Comparison of ENCODE assay signal across 10 cellular contexts in genomic region chr10:115432188-115432819, GRCh38.
DNase-seq lines count a peak whose midpoint lies in the region; ATAC-seq, FAIRE-seq and TF ChIP-seq lines count a peak whose summit lies in the region.
"Had no signal": no experiment of that assay in that cellular context is flagged by ENCODE, and none has a peak within 500 bp of the region (broad histone marks: within the 10 kb centered on the region; RNA-seq: fewer than 3 reads in every experiment).

No MANE protein-coding gene starts in this region.

- H3K4me3 ChIP-seq in bronchial epithelial cell (ENCODE audit: low read depth, low read length): no peak overlapping the region
- H3K4me3 ChIP-seq: lung had no signal

- H3K9me3 Mint-ChIP-seq in progenitor cell of endocrine pancreas (ENCODE audit: low read depth) (peaks cover 3% of the 10 kb centered on the region), T-cell (peaks cover 0 to 6% (median 3%) of the 10 kb centered on the region in 3 donors)
- H3K9me3 Mint-ChIP-seq in activated naive CD8-positive, alpha-beta T cell treated with anti-CD3 and anti-CD28 coated beads, Interleukin-2, amount 50 U/mL, for 24 hours: peaks cover 3% of the 10 kb centered on the region

- ATAC-seq in T-cell (replicated peaks in 1 of 4): no peak
- no peak for ATAC-seq in activated naive CD8-positive, alpha-beta T cell treated with anti-CD3 and anti-CD28 coated beads, Interleukin-2, amount 50 U/mL, for 24 hours

- CTCF ChIA-PET in T-cell (lab: Charles Lee): no interaction called here

- no peaks in the 10 kb centered on the region for H3K27me3 ChIP-seq in bronchial epithelial cell (ENCODE audit: control insufficient read depth, insufficient read depth, low read length)

- no peak for FAIRE-seq in bronchial epithelial cell (lab: Jason Lieb, UNC)

- H3K27ac Mint-ChIP-seq in progenitor cell of endocrine pancreas (no peak overlapping the region), T-cell (no peak overlapping the region)
- H3K27ac Mint-ChIP-seq in activated naive CD8-positive, alpha-beta T cell treated with anti-CD3 and anti-CD28 coated beads, Interleukin-2, amount 50 U/mL, for 24 hours: no peak overlapping the region
- H3K27ac Mint-ChIP-seq: activated naive CD8-positive, alpha-beta T cell had no signal

- POLR2A ChIA-PET in T-cell (lab: Charles Lee): no interaction called here

- no peak overlapping the region for H3K4me3 Mint-ChIP-seq in progenitor cell of endocrine pancreas (ENCODE audit: low read depth)
- no peak overlapping the region for H3K4me3 Mint-ChIP-seq in T-cell
- no peak overlapping the region for H3K4me3 Mint-ChIP-seq in activated naive CD8-positive, alpha-beta T cell treated with anti-CD3 and anti-CD28 coated beads, Interleukin-2, amount 50 U/mL, for 24 hours
- H3K4me3 Mint-ChIP-seq: activated naive CD8-positive, alpha-beta T cell had no signal

- TF ChIP-seq CTCF in bronchial epithelial cell (IDR thresholded peaks at IDR 0.05; ENCODE audit: insufficient read depth, low read length, severe bottlenecking) (no peak), progenitor cell of endocrine pancreas (IDR thresholded peaks at IDR 0.05; ENCODE audit: unreplicated experiment) (peak; percentile 54)

- no peaks in the 10 kb centered on the region for H3K36me3 ChIP-seq in bronchial epithelial cell (ENCODE audit: control insufficient read depth, insufficient read depth, low read length)

- H3K4me1 Mint-ChIP-seq in progenitor cell of endocrine pancreas (ENCODE audit: low read depth) (no peaks in the 10 kb centered on the region), T-cell (no peaks in the 10 kb centered on the region)
- H3K4me1 Mint-ChIP-seq in activated naive CD8-positive, alpha-beta T cell treated with anti-CD3 and anti-CD28 coated beads, Interleukin-2, amount 50 U/mL, for 24 hours: no peaks in the 10 kb centered on the region

- peak; percentile 1 for DNase-seq in NCI-H146 (lab: John Stamatoyannopoulos, UW)
- no peak for DNase-seq in NCI-H146 treated with DMSO at 0.1 percent for 48 hours (lab: John Stamatoyannopoulos, UW; ENCODE audit: unreplicated experiment)
- DNase-seq in NCI-H2029 (lab: John Stamatoyannopoulos, UW): peak; percentile 2
- peak; percentile 35 for DNase-seq in bronchial epithelial cell (ENCODE audit: low read depth)
- DNase-seq in progenitor cell of endocrine pancreas (ENCODE audit: low spot score, unreplicated experiment): no peak
- no peak for DNase-seq in T-cell
- no peak for DNase-seq in stimulated activated CD8-positive, alpha-beta memory T cell treated with anti-CD3 and anti-CD28 coated beads, Interleukin-4, amount 100 ng/mL, for 48 hours
- no peak for DNase-seq in activated naive CD8-positive, alpha-beta T cell treated with anti-CD3 and anti-CD28 coated beads, Interleukin-2, amount 50 U/mL, for 24 hours

- no peaks in the 10 kb centered on the region for H3K27me3 Mint-ChIP-seq in progenitor cell of endocrine pancreas
- no peaks in the 10 kb centered on the region for H3K27me3 Mint-ChIP-seq in T-cell
- H3K27me3 Mint-ChIP-seq in activated naive CD8-positive, alpha-beta T cell treated with anti-CD3 and anti-CD28 coated beads, Interleukin-2, amount 50 U/mL, for 24 hours: no peaks in the 10 kb centered on the region
- H3K27me3 Mint-ChIP-seq: activated naive CD8-positive, alpha-beta T cell had no signal

- H3K36me3 Mint-ChIP-seq in progenitor cell of endocrine pancreas (ENCODE audit: insufficient read depth) (no peaks in the 10 kb centered on the region), T-cell (no peaks in the 10 kb centered on the region)
- no peaks in the 10 kb centered on the region for H3K36me3 Mint-ChIP-seq in activated naive CD8-positive, alpha-beta T cell treated with anti-CD3 and anti-CD28 coated beads, Interleukin-2, amount 50 U/mL, for 24 hours (ENCODE audit: low read depth)
- H3K36me3 Mint-ChIP-seq: activated naive CD8-positive, alpha-beta T cell had no signal

Comparison
In these comparisons a context has a peak if more than half of its experiments do, and no peak if none do; other contexts are left out.
1. DNase-seq: peak in NCI-H146 (single experiment), NCI-H2029 (single experiment) and bronchial epithelial cell (single experiment); none in NCI-H146 treated with DMSO at 0.1 percent for 48 hours (single experiment), progenitor cell of endocrine pancreas (single experiment), T-cell (0 of 34), stimulated activated CD8-positive, alpha-beta memory T cell treated with anti-CD3 and anti-CD28 coated beads, Interleukin-4, amount 100 ng/mL, for 48 hours (single experiment) and activated naive CD8-positive, alpha-beta T cell treated with anti-CD3 and anti-CD28 coated beads, Interleukin-2, amount 50 U/mL, for 24 hours (single experiment).